Comparison of ENCODE assay signal across 1 cellular context in genomic region chr17:76956846-76957540, GRCh38.
TF ChIP-seq lines count a peak whose summit lies in the region.

No MANE protein-coding gene starts in this region.

TF ChIP-seq in H1, 55 proteins besides CTCF, POLR2A, EP300 and RAD21 (continued from another document):
- TF ChIP-seq, protein P1, sequence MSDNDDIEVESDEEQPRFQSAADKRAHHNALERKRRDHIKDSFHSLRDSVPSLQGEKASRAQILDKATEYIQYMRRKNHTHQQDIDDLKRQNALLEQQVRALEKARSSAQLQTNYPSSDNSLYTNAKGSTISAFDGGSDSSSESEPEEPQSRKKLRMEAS (IDR thresholded peaks at IDR 0.05): no peak
- TF ChIP-seq TAF1 (IDR thresholded peaks at IDR 0.05; ENCODE audit: low read depth, low read length) (no peak), CTBP2 (IDR thresholded peaks at IDR 0.05; ENCODE audit: borderline replicate concordance, insufficient read depth, insufficient read length, low read length) (no peak), SUZ12 (IDR thresholded peaks at IDR 0.05; ENCODE audit: low read length) (no peak), KDM4A (IDR thresholded peaks at IDR 0.05; ENCODE audit: low read depth, low read length, severe bottlenecking) (no peak), CHD7 (IDR thresholded peaks at IDR 0.05; ENCODE audit: insufficient replicate concordance, low read length) (no peak), BRCA1 (IDR thresholded peaks at IDR 0.05; ENCODE audit: low read depth, low read length) (no peak), NRF1 (IDR thresholded peaks at IDR 0.05; ENCODE audit: low read depth, low read length) (no peak)
